In genomic region chr9:61226438-61226837, GRCh38 we compare ENCODE assay signal across 10 cellular contexts. TPM values are rescaled to one million over a fixed set of nuclear protein-coding genes. Genes with fewer than 3 reads are reported as not detected.
"Had no signal": no experiment of that assay in that cellular context is flagged by ENCODE, and none has a peak within 500 bp of the region (broad histone marks: within the 10 kb centered on the region; RNA-seq: fewer than 3 reads in every experiment).

No MANE protein-coding gene starts in this region.

RNA-seq across cellular contexts. Expression of gene SPATA31A7, which starts 36.6 kb away (rescaled TPM):
- total RNA-seq: activated B cell treated with CpG ODN at 0.5 μM for 24 hours; activated CD4-positive, alpha-beta memory T cell treated with anti-CD3 and anti-CD28 coated beads for 36 hours; activated naive CD4-positive, alpha-beta T cell treated with anti-CD3 and anti-CD28 coated beads for 36 hours; activated naive CD4-positive, alpha-beta T cell treated with anti-CD3 and anti-CD28 coated beads, Interleukin-2, amount 50 U/mL, for 72 hours; activated T-cell treated with anti-CD3 and anti-CD28 coated beads, Interleukin-2, amount 50 U/mL, for 4 hours; activated T-helper 1 cell treated with anti-CD3 and anti-CD28 coated beads, Interleukin-12 subunit alpha, Interleukin-12 subunit beta, Interleukin-2, Interleukin-4 antibody, amounts not matched to agents 30 ng/mL and 10 ng/mL and 1 ng/mL, durations not matched to agents 14 hours and 24 hours and 36 hours; adrenal gland; breast epithelium; PC-9; Right ventricle myocardium inferior had no signal
- polyA plus RNA-seq: adrenal gland had no signal
